ENCODE assay signal across 1 cellular context in the genomic region with DNA sequence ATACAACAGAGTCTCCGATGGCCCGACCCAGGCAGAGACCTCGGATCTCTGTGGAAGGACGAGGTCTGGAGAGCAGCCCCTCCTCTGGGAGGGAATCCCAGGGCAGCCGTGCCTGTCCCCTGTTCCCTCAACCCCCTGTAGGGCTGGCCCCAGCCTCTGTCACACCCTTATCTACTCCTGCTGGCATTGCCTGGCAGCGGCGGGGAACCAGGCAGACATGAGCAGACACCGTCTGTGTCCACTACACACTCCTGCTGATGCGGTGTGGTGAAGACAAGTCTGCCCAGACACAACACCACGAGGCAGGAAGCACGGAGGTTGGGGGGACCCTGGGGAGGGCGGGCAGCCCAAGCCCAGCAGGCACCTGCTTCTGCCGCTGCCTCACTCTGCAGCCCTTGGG.
TF ChIP-seq lines count a peak whose summit lies in the region.

No MANE protein-coding gene starts in this region.

TF ChIP-seq in IMR-90, 13 proteins besides CTCF, POLR2A, EP300 and RAD21:
- TF ChIP-seq, protein P1, sequence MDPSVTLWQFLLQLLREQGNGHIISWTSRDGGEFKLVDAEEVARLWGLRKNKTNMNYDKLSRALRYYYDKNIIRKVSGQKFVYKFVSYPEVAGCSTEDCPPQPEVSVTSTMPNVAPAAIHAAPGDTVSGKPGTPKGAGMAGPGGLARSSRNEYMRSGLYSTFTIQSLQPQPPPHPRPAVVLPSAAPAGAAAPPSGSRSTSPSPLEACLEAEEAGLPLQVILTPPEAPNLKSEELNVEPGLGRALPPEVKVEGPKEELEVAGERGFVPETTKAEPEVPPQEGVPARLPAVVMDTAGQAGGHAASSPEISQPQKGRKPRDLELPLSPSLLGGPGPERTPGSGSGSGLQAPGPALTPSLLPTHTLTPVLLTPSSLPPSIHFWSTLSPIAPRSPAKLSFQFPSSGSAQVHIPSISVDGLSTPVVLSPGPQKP (IDR thresholded peaks at IDR 0.05; ENCODE audit: borderline replicate concordance, low read depth, low read length) = no peak
- TF ChIP-seq CHD1 (IDR thresholded peaks at IDR 0.05; ENCODE audit: low read depth, low read length) (no peak), RCOR1 (IDR thresholded peaks at IDR 0.05; ENCODE audit: insufficient replicate concordance, low read length) (no peak), BHLHE40 (IDR thresholded peaks at IDR 0.05; ENCODE audit: low read depth, low read length) (no peak)
- TF ChIP-seq, protein P2, sequence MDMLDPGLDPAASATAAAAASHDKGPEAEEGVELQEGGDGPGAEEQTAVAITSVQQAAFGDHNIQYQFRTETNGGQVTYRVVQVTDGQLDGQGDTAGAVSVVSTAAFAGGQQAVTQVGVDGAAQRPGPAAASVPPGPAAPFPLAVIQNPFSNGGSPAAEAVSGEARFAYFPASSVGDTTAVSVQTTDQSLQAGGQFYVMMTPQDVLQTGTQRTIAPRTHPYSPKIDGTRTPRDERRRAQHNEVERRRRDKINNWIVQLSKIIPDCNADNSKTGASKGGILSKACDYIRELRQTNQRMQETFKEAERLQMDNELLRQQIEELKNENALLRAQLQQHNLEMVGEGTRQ (IDR thresholded peaks at IDR 0.05; ENCODE audit: low read depth, low read length) = no peak
